In genomic region chr5:8784692-8785091, GRCh38 we compare ENCODE assay signal across 25 cellular contexts.
"Had no signal": no experiment of that assay in that cellular context is flagged by ENCODE, and none has a peak within 500 bp of the region (broad histone marks: within the 10 kb centered on the region; RNA-seq: fewer than 3 reads in every experiment).

No MANE protein-coding gene starts in this region.

- DNase-seq: cortex of kidney; effector CD8-positive, alpha-beta T cell; effector memory CD8-positive, alpha-beta T cell; endodermal cell; erythroblast; esophagus squamous epithelium; foreskin keratinocyte; heart left ventricle; hypothalamus; immature natural killer cell; islet precursor cell; left cardiac atrium; left lung; left ventricle myocardium superior; lower lobe of right lung; mesenchymal stem cell; mucosa of descending colon; naive B cell; naive thymus-derived CD8-positive, alpha-beta T cell had no signal

- H3K4me3 Mint-ChIP-seq: dendritic cell treated with granulocyte-macrophage colony-stimulating factor and Interleukin-4, amounts not matched to agents 40 ng/mL and 50 ng/mL, for 4 days; effector memory CD8-positive, alpha-beta T cell; endodermal cell; immature natural killer cell; mesothelial cell of epicardium; naive B cell; naive thymus-derived CD8-positive, alpha-beta T cell had no signal

- H3K27me3 ChIP-seq: esophagus squamous epithelium, foreskin keratinocyte, gastroesophageal sphincter, heart left ventricle, hepatocyte, left lung had no signal

- H3K27ac ChIP-seq: epithelial cell of prostate, esophagus squamous epithelium, foreskin keratinocyte, gastroesophageal sphincter, heart left ventricle, hepatocyte, left lung, lower lobe of right lung had no signal

- H3K27me3 Mint-ChIP-seq: dendritic cell treated with granulocyte-macrophage colony-stimulating factor and Interleukin-4, amounts not matched to agents 40 ng/mL and 50 ng/mL, for 4 days; effector memory CD8-positive, alpha-beta T cell; naive B cell; naive thymus-derived CD8-positive, alpha-beta T cell had no signal

- H3K4me1 ChIP-seq: esophagus squamous epithelium, foreskin keratinocyte, gastroesophageal sphincter, heart left ventricle, left lung, lower lobe of right lung had no signal

- ATAC-seq: effector memory CD8-positive, alpha-beta T cell; esophagus mucosa; gastroesophageal sphincter; heart left ventricle; left cardiac atrium; left lung; left ventricle myocardium superior; lower lobe of right lung; mucosa of descending colon; naive thymus-derived CD8-positive, alpha-beta T cell had no signal

- H3K27ac Mint-ChIP-seq: dendritic cell treated with granulocyte-macrophage colony-stimulating factor and Interleukin-4, amounts not matched to agents 40 ng/mL and 50 ng/mL, for 4 days; effector memory CD8-positive, alpha-beta T cell; endodermal cell; immature natural killer cell; mesothelial cell of epicardium; naive B cell; naive thymus-derived CD8-positive, alpha-beta T cell had no signal

- H3K9me3 ChIP-seq: esophagus squamous epithelium, gastroesophageal sphincter, heart left ventricle, left lung, lower lobe of right lung, mucosa of descending colon had no signal

- H3K36me3 ChIP-seq: esophagus squamous epithelium, gastroesophageal sphincter, heart left ventricle, left lung, lower lobe of right lung had no signal

- H3K36me3 Mint-ChIP-seq: immature natural killer cell; mesothelial cell of epicardium; naive B cell; naive thymus-derived CD8-positive, alpha-beta T cell had no signal

- H3K4me1 Mint-ChIP-seq: endodermal cell; immature natural killer cell; naive B cell; naive thymus-derived CD8-positive, alpha-beta T cell had no signal

- H3K4me3 ChIP-seq: esophagus squamous epithelium, gastroesophageal sphincter, heart left ventricle, hepatocyte, left lung, lower lobe of right lung, mucosa of descending colon had no signal
